ENCODE assay signal across 8 cellular contexts in genomic region chr13:58574791-58575190, GRCh38.
"Had no signal": no experiment of that assay in that cellular context is flagged by ENCODE, and none has a peak within 500 bp of the region (broad histone marks: within the 10 kb centered on the region; RNA-seq: fewer than 3 reads in every experiment).

No MANE protein-coding gene starts in this region.

- DNase-seq: GDM1, GF-D8 had no signal

- FAIRE-seq: G401.6, GM12878, GM12891, GM12892, GM18507, GM19239 had no signal

- H3K4me3 ChIP-seq: GM12878 had no signal

- ATAC-seq: GM12878 had no signal
